1 cellular context compared by ENCODE assay signal in the genomic region with DNA sequence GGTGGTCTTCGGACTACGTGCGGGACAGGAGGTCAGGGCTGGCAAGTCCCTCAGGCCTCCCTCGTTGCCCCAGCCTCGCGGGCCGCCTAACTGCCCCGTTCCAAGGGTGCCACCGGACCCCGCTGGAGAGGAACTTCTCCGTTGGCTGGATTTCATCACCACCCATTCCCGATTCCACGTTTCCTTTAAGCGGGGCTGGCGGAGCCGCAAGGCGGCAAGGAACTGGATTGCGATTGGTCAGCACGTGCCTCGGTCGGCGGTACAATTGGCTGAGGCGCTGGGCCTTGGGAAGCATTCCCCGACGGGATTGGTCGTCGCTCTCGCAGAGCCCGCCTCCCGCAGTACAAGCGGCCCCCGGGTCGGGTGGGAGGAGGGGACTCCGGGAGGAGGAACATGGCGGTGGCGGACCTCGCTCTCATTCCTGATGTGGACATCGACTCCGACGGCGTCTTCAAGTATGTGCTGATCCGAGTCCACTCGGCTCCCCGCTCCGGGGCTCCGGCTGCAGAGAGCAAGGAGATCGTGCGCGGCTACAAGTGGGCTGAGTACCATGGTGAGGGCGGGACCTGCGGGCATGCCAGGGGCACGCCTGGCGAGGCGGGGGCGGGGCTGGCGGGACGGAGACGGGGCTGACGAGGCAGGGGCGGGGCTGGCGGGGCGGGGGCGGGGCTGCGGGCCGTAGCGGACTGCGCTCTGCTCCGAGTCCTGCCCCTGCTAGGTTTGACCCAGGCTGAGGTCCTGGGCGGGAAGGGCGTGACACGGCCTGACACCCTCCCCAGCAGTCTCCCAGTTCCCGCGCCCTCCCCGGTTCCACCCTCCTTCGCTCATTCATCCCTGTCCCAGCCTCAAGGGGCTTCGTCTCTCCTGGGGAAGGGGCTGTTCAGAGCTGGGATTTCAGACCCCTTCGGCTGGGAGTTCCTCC.
A peak's percentile ranks its signal among the peaks of the same experiment; 100 is the strongest.
TF ChIP-seq lines count a peak whose summit lies in the region.

PHPT1 (plus strand) TSS at position 372 of the 922 bp plus-strand sequence; CDS start at position 394, 22 bp downstream.

TF ChIP-seq in HepG2, 621 proteins besides CTCF, POLR2A, EP300 and RAD21 (continued from another document and continues in another):
- TF ChIP-seq ATF5 (CRISPR knock-in tag; IDR thresholded peaks at IDR 0.05; ENCODE audit: low read depth) (0 out of 2 replicates have a peak, but pooled peaks have one; percentile 57), ZNF777 (CRISPR knock-in tag; IDR thresholded peaks at IDR 0.05) (peak; percentile 60; the same call in 1 of the 2 replicates), ATF7 (IDR thresholded peaks at IDR 0.05) (no peak), ATF7 (CRISPR knock-in tag; IDR thresholded peaks at IDR 0.05) (peak; percentile 32; the same call in 1 of the 2 replicates), RXRB (CRISPR knock-in tag; IDR thresholded peaks at IDR 0.05; ENCODE audit: borderline replicate concordance) (no peak), GATAD1 (CRISPR knock-in tag; IDR thresholded peaks at IDR 0.05) (peak; percentile 76), ZSCAN5A (CRISPR knock-in tag; IDR thresholded peaks at IDR 0.05; ENCODE audit: borderline replicate concordance) (0 out of 2 replicates have a peak, but pooled peaks have one; percentile 43), NR1H2 (CRISPR knock-in tag; IDR thresholded peaks at IDR 0.05; ENCODE audit: borderline replicate concordance, low read depth) (no peak), SP140L (CRISPR knock-in tag; IDR thresholded peaks at IDR 0.05; ENCODE audit: borderline replicate concordance) (no peak), ZNF549 (CRISPR knock-in tag; IDR thresholded peaks at IDR 0.05) (no peak), HOXA9 (CRISPR knock-in tag; IDR thresholded peaks at IDR 0.05; ENCODE audit: borderline replicate concordance) (0 out of 2 replicates have a peak, but pooled peaks have one; percentile 50), FLYWCH1 (CRISPR knock-in tag; IDR thresholded peaks at IDR 0.05) (no peak), ZNF563 (CRISPR knock-in tag; IDR thresholded peaks at IDR 0.05) (peak; percentile 35; the same call in 1 of the 2 replicates), ZNF687 (CRISPR knock-in tag; IDR thresholded peaks at IDR 0.05) (peak; percentile 79), BRCA1 (CRISPR knock-in tag; IDR thresholded peaks at IDR 0.05) (peak; percentile 48; the same call in 1 of the 2 replicates), PHF21A (CRISPR knock-in tag; IDR thresholded peaks at IDR 0.05) (no peak; the same call in 1 of the 2 replicates), SMAD1 (CRISPR knock-in tag; IDR thresholded peaks at IDR 0.05; ENCODE audit: borderline replicate concordance, low read depth) (no peak), HDAC2 (CRISPR knock-in tag; IDR thresholded peaks at IDR 0.05) (peak; percentile 27), CBFB (CRISPR knock-in tag; IDR thresholded peaks at IDR 0.05) (peak; percentile 81), SNAPC4 (CRISPR knock-in tag; IDR thresholded peaks at IDR 0.05) (peak; percentile 15; the same call in 1 of the 2 replicates), RARG (CRISPR knock-in tag; IDR thresholded peaks at IDR 0.05; ENCODE audit: low read depth) (no peak), JARID2 (CRISPR knock-in tag; IDR thresholded peaks at IDR 0.05; ENCODE audit: insufficient replicate concordance) (no peak)
- TF ChIP-seq, protein P1, sequence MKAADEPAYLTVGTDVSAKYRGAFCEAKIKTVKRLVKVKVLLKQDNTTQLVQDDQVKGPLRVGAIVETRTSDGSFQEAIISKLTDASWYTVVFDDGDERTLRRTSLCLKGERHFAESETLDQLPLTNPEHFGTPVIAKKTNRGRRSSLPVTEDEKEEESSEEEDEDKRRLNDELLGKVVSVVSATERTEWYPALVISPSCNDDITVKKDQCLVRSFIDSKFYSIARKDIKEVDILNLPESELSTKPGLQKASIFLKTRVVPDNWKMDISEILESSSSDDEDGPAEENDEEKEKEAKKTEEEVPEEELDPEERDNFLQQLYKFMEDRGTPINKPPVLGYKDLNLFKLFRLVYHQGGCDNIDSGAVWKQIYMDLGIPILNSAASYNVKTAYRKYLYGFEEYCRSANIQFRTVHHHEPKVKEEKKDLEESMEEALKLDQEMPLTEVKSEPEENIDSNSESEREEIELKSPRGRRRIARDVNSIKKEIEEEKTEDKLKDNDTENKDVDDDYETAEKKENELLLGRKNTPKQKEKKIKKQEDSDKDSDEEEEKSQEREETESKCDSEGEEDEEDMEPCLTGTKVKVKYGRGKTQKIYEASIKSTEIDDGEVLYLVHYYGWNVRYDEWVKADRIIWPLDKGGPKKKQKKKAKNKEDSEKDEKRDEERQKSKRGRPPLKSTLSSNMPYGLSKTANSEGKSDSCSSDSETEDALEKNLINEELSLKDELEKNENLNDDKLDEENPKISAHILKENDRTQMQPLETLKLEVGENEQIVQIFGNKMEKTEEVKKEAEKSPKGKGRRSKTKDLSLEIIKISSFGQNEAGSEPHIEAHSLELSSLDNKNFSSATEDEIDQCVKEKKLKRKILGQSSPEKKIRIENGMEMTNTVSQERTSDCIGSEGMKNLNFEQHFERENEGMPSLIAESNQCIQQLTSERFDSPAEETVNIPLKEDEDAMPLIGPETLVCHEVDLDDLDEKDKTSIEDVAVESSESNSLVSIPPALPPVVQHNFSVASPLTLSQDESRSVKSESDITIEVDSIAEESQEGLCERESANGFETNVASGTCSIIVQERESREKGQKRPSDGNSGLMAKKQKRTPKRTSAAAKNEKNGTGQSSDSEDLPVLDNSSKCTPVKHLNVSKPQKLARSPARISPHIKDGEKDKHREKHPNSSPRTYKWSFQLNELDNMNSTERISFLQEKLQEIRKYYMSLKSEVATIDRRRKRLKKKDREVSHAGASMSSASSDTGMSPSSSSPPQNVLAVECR (CRISPR knock-in tag; IDR thresholded peaks at IDR 0.05; ENCODE audit: borderline replicate concordance): peak; percentile 80
- TF ChIP-seq, protein P2, sequence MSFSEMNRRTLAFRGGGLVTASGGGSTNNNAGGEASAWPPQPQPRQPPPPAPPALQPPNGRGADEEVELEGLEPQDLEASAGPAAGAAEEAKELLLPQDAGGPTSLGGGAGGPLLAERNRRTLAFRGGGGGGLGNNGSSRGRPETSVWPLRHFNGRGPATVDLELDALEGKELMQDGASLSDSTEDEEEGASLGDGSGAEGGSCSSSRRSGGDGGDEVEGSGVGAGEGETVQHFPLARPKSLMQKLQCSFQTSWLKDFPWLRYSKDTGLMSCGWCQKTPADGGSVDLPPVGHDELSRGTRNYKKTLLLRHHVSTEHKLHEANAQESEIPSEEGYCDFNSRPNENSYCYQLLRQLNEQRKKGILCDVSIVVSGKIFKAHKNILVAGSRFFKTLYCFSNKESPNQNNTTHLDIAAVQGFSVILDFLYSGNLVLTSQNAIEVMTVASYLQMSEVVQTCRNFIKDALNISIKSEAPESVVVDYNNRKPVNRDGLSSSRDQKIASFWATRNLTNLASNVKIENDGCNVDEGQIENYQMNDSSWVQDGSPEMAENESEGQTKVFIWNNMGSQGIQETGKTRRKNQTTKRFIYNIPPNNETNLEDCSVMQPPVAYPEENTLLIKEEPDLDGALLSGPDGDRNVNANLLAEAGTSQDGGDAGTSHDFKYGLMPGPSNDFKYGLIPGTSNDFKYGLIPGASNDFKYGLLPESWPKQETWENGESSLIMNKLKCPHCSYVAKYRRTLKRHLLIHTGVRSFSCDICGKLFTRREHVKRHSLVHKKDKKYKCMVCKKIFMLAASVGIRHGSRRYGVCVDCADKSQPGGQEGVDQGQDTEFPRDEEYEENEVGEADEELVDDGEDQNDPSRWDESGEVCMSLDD (CRISPR knock-in tag; IDR thresholded peaks at IDR 0.05; ENCODE audit: borderline replicate concordance): no peak
- TF ChIP-seq, protein P3, sequence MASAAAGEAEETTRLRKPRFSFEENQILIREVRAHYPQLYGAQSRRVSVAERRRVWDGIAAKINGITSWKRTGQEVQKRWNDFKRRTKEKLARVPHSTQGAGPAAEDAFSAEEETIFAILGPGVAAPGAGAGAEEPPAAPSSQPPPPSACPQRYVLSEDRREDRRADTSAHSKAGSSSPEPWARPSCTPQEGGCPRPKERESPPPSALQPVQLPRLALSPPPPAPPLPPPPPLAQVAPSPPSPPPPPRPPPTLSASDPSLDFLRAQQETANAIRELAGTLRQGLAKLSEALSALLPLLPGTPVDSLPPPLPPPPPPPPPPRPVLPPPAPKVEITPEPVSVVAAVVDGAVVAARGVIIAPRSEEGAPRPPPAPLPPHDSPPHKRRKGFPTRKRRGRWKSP (CRISPR knock-in tag; IDR thresholded peaks at IDR 0.05): peak; percentile 76
- TF ChIP-seq, protein P4, sequence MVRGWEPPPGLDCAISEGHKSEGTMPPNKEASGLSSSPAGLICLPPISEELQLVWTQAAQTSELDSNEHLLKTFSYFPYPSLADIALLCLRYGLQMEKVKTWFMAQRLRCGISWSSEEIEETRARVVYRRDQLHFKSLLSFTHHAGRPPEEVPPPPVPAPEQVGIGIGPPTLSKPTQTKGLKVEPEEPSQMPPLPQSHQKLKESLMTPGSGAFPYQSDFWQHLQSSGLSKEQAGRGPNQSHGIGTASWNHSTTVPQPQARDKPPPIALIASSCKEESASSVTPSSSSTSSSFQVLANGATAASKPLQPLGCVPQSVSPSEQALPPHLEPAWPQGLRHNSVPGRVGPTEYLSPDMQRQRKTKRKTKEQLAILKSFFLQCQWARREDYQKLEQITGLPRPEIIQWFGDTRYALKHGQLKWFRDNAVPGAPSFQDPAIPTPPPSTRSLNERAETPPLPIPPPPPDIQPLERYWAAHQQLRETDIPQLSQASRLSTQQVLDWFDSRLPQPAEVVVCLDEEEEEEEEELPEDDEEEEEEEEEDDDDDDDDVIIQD (CRISPR knock-in tag; IDR thresholded peaks at IDR 0.05; ENCODE audit: low read depth): no peak
